28 cellular contexts compared by ENCODE assay signal in genomic region chr6:14953806-14954205, GRCh38.
DNase-seq lines count a peak whose midpoint lies in the region; TF ChIP-seq lines count a peak whose summit lies in the region.
"Had no signal": no experiment of that assay in that cellular context is flagged by ENCODE, and none has a peak within 500 bp of the region (broad histone marks: within the 10 kb centered on the region; RNA-seq: fewer than 3 reads in every experiment).

No MANE protein-coding gene starts in this region.

- H3K27me3 ChIP-seq in BLaER1 treated with 17β-estradiol and CSF1 and Interleukin-3, amounts not matched to agents 10 nM and 100 nM: no peaks in the 10 kb centered on the region
- no peaks in the 10 kb centered on the region for H3K27me3 ChIP-seq in H9 (ENCODE audit: insufficient read depth, low read length)
- H3K27me3 ChIP-seq: ascending aorta, cardiac muscle cell, colonic mucosa had no signal

- H3K4me1 ChIP-seq in BLaER1 treated with 17β-estradiol and CSF1 and Interleukin-3, amounts not matched to agents 10 nM and 100 nM: peaks cover 6 to 56% (median 27%) of the 10 kb centered on the region in 10 experiments; a peak in 16 of 20 replicates
- peaks cover 2% of the 10 kb centered on the region; the same call in 1 of the 2 replicates for H3K4me1 ChIP-seq in H9 (ENCODE audit: insufficient read depth, low read length)
- H3K4me1 ChIP-seq: ascending aorta, colonic mucosa, parathyroid adenoma had no signal

- H3K27ac ChIP-seq in BLaER1 treated with 17β-estradiol and CSF1 and Interleukin-3, amounts not matched to agents 10 nM and 100 nM: peak overlapping the region in 1 of 11 experiments; percentile 2; a peak in 2 of 22 replicates
- H3K27ac ChIP-seq in H9 (ENCODE audit: insufficient read length, low read depth, low read length): no peak overlapping the region
- H3K27ac ChIP-seq: ascending aorta, cardiac muscle cell, colonic mucosa, epithelial cell of prostate, parathyroid adenoma, thoracic aorta had no signal

- no peaks in the 10 kb centered on the region for H3K79me1 ChIP-seq in H9 (ENCODE audit: insufficient read depth, low read depth, low read length, poor library complexity, severe bottlenecking)

- no peak overlapping the region for H2BK20ac ChIP-seq in H9 (ENCODE audit: low read depth, low read length, poor library complexity, severe bottlenecking)

- H3K27me3 Mint-ChIP-seq in H9 (ENCODE audit: low read depth): no peaks in the 10 kb centered on the region
- H3K27me3 Mint-ChIP-seq: activated naive CD8-positive, alpha-beta T cell treated with anti-CD3 and anti-CD28 coated beads, Interleukin-2, amount 10 ng/mL, durations not matched to agents 7 days and 5 days had no signal

- no peak for DNase-seq in H9
- peak; percentile 99 for DNase-seq in NCI-H82 (lab: John Stamatoyannopoulos, UW)
- peak; percentile 85 for DNase-seq in myocyte (ENCODE audit: low read depth)
- no peak for DNase-seq in SHP77 treated with DMSO at 0.1 percent for 48 hours (lab: John Stamatoyannopoulos, UW)
- DNase-seq in stimulated activated CD4-positive, alpha-beta T cell treated with anti-CD3 and anti-CD28 coated beads, Interleukin-15, amount 100 ng/mL, for 24 hours: no peak
- no peak for DNase-seq in DMS153 (lab: John Stamatoyannopoulos, UW)
- DNase-seq: activated CD4-positive, alpha-beta T cell treated with anti-CD3 and anti-CD28 coated beads, Interleukin-2, amount 50 U/mL, for 1 hour; activated CD4-positive, CD25-positive, alpha-beta regulatory T cell; activated gamma-delta T cell treated with Interleukin-2 at 50 U/mL for 16 hours; activated naive CD8-positive, alpha-beta T cell treated with anti-CD3 and anti-CD28 coated beads, Interleukin-2, amount 10 ng/mL, durations not matched to agents 7 days and 5 days; activated T-cell treated with anti-CD3 and anti-CD28 coated beads, Interleukin-2, amount 50 U/mL, for 4 hours; colonic mucosa; DMS79; effector memory CD4-positive, alpha-beta T cell; GDM1; Karpas-422; mammary epithelial cell; NCI-H1436; retina; small intestine; stimulated activated naive CD8-positive, alpha-beta T cell treated with anti-CD3 and anti-CD28 coated beads, Interleukin-15, Interleukin-2, amounts not matched to agents 100 U/mL and 50 U/mL, for 24 hours had no signal

- H3K27ac Mint-ChIP-seq in H9: peak overlapping the region in 1 of 3 experiments; percentile 10; a peak in 2 of 7 replicates
- H3K27ac Mint-ChIP-seq: activated naive CD8-positive, alpha-beta T cell treated with anti-CD3 and anti-CD28 coated beads, Interleukin-2, amount 10 ng/mL, durations not matched to agents 7 days and 5 days had no signal

- no peak overlapping the region for H2AK5ac ChIP-seq in H9 (ENCODE audit: insufficient read length, low read length)

- no peaks in the 10 kb centered on the region for H3K36me3 ChIP-seq in BLaER1 treated with 17β-estradiol and CSF1 and Interleukin-3, amounts not matched to agents 10 nM and 100 nM
- H3K36me3 ChIP-seq: ascending aorta, cardiac muscle cell, colonic mucosa, thoracic aorta had no signal

- no peak for TF ChIP-seq CTCF in H9 (conservative IDR thresholded peaks at IDR 0.05)

- H3K36me3 Mint-ChIP-seq in H9 (ENCODE audit: insufficient read depth in 1 of 3, low read depth in 3 of 3): peaks cover 2 to 5% (median 4%) of the 10 kb centered on the region in 3 experiments; a peak in 4 of 7 replicates

- no peak overlapping the region for H3K23ac ChIP-seq in H9 (ENCODE audit: insufficient read length, low read depth, low read length)

- H2AFZ ChIP-seq in H9 (ENCODE audit: low read length): no peak overlapping the region
- H2AFZ ChIP-seq: parathyroid adenoma had no signal

- H3K23me2 ChIP-seq in H9 (ENCODE audit: insufficient read length, low read depth, low read length, poor library complexity, severe bottlenecking): no peaks in the 10 kb centered on the region

- peaks cover 3 to 6% of the 10 kb centered on the region in 2 experiments for H3K9me3 Mint-ChIP-seq in H9

- H2BK15ac ChIP-seq in H9 (ENCODE audit: low read depth, low read length): no peak overlapping the region

- no CpG with 5 or more reads among the region's 6 CpGs for WGBS in H9 (ENCODE audit: extremely low coverage, insufficient read length, low lambda C conversion rate)

- H3K9ac ChIP-seq in BLaER1 treated with 17β-estradiol and CSF1 and Interleukin-3, amounts not matched to agents 10 nM and 100 nM: no peak overlapping the region
- H3K9ac ChIP-seq in H9 (ENCODE audit: extremely low read depth, insufficient read length, low read length): no peak overlapping the region
- H3K9ac ChIP-seq: parathyroid adenoma had no signal

- no peak overlapping the region for H4K8ac ChIP-seq in H9 (replicated peaks; ENCODE audit: insufficient read length, low read depth, low read length)

- no peak overlapping the region for H3K4me3 Mint-ChIP-seq in H9
- H3K4me3 Mint-ChIP-seq: activated naive CD8-positive, alpha-beta T cell treated with anti-CD3 and anti-CD28 coated beads, Interleukin-2, amount 10 ng/mL, durations not matched to agents 7 days and 5 days; activated T-cell treated with anti-CD3 and anti-CD28 coated beads, Interleukin-2, amount 50 U/mL, for 4 hours; neural crest cell had no signal

- H3K79me2 ChIP-seq in H9 (ENCODE audit: insufficient read depth, low read length): no peaks in the 10 kb centered on the region
- H3K79me2 ChIP-seq: parathyroid adenoma had no signal

- no peak overlapping the region for H2BK120ac ChIP-seq in H9 (ENCODE audit: low read depth, low read length, poor library complexity, severe bottlenecking)

- H3K4me2 ChIP-seq in BLaER1 treated with 17β-estradiol and CSF1 and Interleukin-3, amounts not matched to agents 10 nM and 100 nM: peak overlapping the region; percentile 8 to 66 (median 37); a peak in 16 of 22 replicates
- no peak overlapping the region for H3K4me2 ChIP-seq in H9 (ENCODE audit: insufficient read depth, insufficient read length, low read length)

- H3K14ac ChIP-seq in H9 (ENCODE audit: insufficient read depth, low read length): peak overlapping the region; percentile 29; the same call in 1 of the 2 replicates

- H3K9me3 ChIP-seq in BLaER1 treated with 17β-estradiol and CSF1 and Interleukin-3, amounts not matched to agents 10 nM and 100 nM (replicated peaks in 1 of 11): peaks cover 0 to 10% (median 0%) of the 10 kb centered on the region in 11 experiments; a peak in 2 of 22 replicates
- H3K9me3 ChIP-seq in H9 (ENCODE audit: control insufficient read depth, low read depth, low read length): no peaks in the 10 kb centered on the region
- H3K9me3 ChIP-seq: ascending aorta, colonic mucosa, thoracic aorta had no signal

- H2BK5ac ChIP-seq in H9 (ENCODE audit: insufficient read length, low read length): no peak overlapping the region

- H3K4me1 Mint-ChIP-seq in H9: peaks cover 2 to 4% of the 10 kb centered on the region in 2 experiments; a peak in 3 of 4 replicates
- H3K4me1 Mint-ChIP-seq: activated naive CD8-positive, alpha-beta T cell treated with anti-CD3 and anti-CD28 coated beads, Interleukin-2, amount 10 ng/mL, durations not matched to agents 7 days and 5 days; neural crest cell had no signal

- no peak overlapping the region for H3K4ac ChIP-seq in H9 (ENCODE audit: low read depth, low read length)

- H3K4me3 ChIP-seq in BLaER1 treated with 17β-estradiol and CSF1 and Interleukin-3, amounts not matched to agents 10 nM and 100 nM: no peak overlapping the region
- H3K4me3 ChIP-seq: ascending aorta, cardiac muscle cell, colonic mucosa, thoracic aorta had no signal

- no peaks in the 10 kb centered on the region for H4K20me1 ChIP-seq in BLaER1 treated with 17β-estradiol and CSF1 and Interleukin-3, amounts not matched to agents 10 nM and 100 nM
- no peaks in the 10 kb centered on the region for H4K20me1 ChIP-seq in H9 (ENCODE audit: control insufficient read depth, insufficient read depth, insufficient read length)

- H2BK12ac ChIP-seq in H9 (ENCODE audit: insufficient read length, low read depth, low read length): no peak overlapping the region

- H3K56ac ChIP-seq in H9 (ENCODE audit: insufficient read length, low read depth, low read length): no peak overlapping the region

- no peak overlapping the region for H3K18ac ChIP-seq in H9 (ENCODE audit: insufficient read length, low read depth, low read length)

- H3T11ph ChIP-seq in H9 (ENCODE audit: low read length): no peak overlapping the region

- no peak overlapping the region for H4K5ac ChIP-seq in H9 (ENCODE audit: insufficient read length, low read depth, low read length)

- no peak overlapping the region for H4K91ac ChIP-seq in H9 (ENCODE audit: insufficient read length, low read depth, low read length)

Comparison
In these comparisons a context has a peak if more than half of its experiments do, and no peak if none do; other contexts are left out.
1. DNase-seq: peak in NCI-H82 (single experiment) and myocyte (single experiment); none in H9 (single experiment), SHP77 treated with DMSO at 0.1 percent for 48 hours (single experiment), stimulated activated CD4-positive, alpha-beta T cell treated with anti-CD3 and anti-CD28 coated beads, Interleukin-15, amount 100 ng/mL, for 24 hours (single experiment) and DMS153 (single experiment).